In genomic region chr21:44701541-44701940, GRCh38 we compare ENCODE assay signal across 30 cellular contexts. TPM values are rescaled to one million over a fixed set of nuclear protein-coding genes. Genes with fewer than 3 reads are reported as not detected.
DNase-seq lines count a peak whose midpoint lies in the region; ATAC-seq, FAIRE-seq and TF ChIP-seq lines count a peak whose summit lies in the region.
"Had no signal": no experiment of that assay in that cellular context is flagged by ENCODE, and none has a peak within 500 bp of the region (broad histone marks: within the 10 kb centered on the region; RNA-seq: fewer than 3 reads in every experiment).

No MANE protein-coding gene starts in this region.

- POLR2A ChIA-PET in H1 (lab: Charles Lee; ENCODE audit: partially characterized antibody) = interaction anchor here (2.8 kb wide), 1 partner anchor 100 kb away, joined by 7 read pairs; the partner anchor contains the start of gene UBE2G2

- peaks cover 3% of the 10 kb centered on the region; the same call in 1 of the 2 replicates for H3K79me1 ChIP-seq in H1 (ENCODE audit: low read depth, low read length)

- H2BK5ac ChIP-seq in H1 (ENCODE audit: low read depth, low read length) = peak overlapping the region; percentile 81

- peaks cover 8% of the 10 kb centered on the region for H3K23me2 ChIP-seq in H1 (ENCODE audit: low read depth, low read length)

- H3K14ac ChIP-seq in H1 (ENCODE audit: insufficient read length) = peak overlapping the region; percentile 56

- peak overlapping the region; percentile 99 for H3K4ac ChIP-seq in H1 (replicated peaks; ENCODE audit: insufficient read length, low read depth, low read length)

- peak overlapping the region; percentile 41 for H3K27ac Mint-ChIP-seq in activated naive CD8-positive, alpha-beta T cell
- H3K27ac Mint-ChIP-seq in activated naive CD8-positive, alpha-beta T cell treated with anti-CD3 and anti-CD28 coated beads, Interleukin-2, amount 50 U/mL, for 24 hours = no peak overlapping the region
- H3K27ac Mint-ChIP-seq: activated T-helper 1 cell treated with anti-CD3 and anti-CD28 coated beads, Interleukin-12 subunit alpha, Interleukin-12 subunit beta, Interleukin-2, Interleukin-4 antibody, amounts not matched to agents 30 ng/mL and 10 ng/mL and 1 ng/mL, durations not matched to agents 14 hours and 24 hours and 36 hours; T-helper 1 cell treated with Interleukin-12 subunit alpha and Interleukin-12 subunit beta and Interleukin-4 antibody, amounts not matched to agents 30 μg/mL and 1 μg/mL, for 36 hours had no signal

- no peak overlapping the region for H3K56ac ChIP-seq in H1 (replicated peaks; ENCODE audit: insufficient read length, low read depth, low read length)

- no peak overlapping the region for H3K4me3 ChIP-seq in H1 (ENCODE audit: extremely low read depth in 1 of 4, insufficient read depth in 2 of 4, low read depth in 3 of 4, low read length in 4 of 4)
- H3K4me3 ChIP-seq in testis = no peak overlapping the region
- H3K4me3 ChIP-seq in psoas muscle = no peak overlapping the region
- H3K4me3 ChIP-seq: cardiac muscle cell, GM12878, vagina had no signal

- TF ChIP-seq POLR2A in H1 (IDR thresholded peaks at IDR 0.05; ENCODE audit: control extremely low read depth in 1 of 2, low read depth in 2 of 2, low read length in 2 of 2) = no peak
- no peak for TF ChIP-seq POLR2A in testis (IDR thresholded peaks at IDR 0.05)

- H4K20me1 ChIP-seq in H1 (replicated peaks in 1 of 2; ENCODE audit: control insufficient read depth in 1 of 2, insufficient read depth in 2 of 2, low read length in 2 of 2) = peaks cover 0 to 4% of the 10 kb centered on the region in 2 experiments

- H4K8ac ChIP-seq in H1 (ENCODE audit: extremely low read depth, insufficient read depth, low read length) = no peak overlapping the region

- no peak overlapping the region for H3K23ac ChIP-seq in H1 (ENCODE audit: insufficient read length)

- peaks cover 15% of the 10 kb centered on the region for H3K4me1 Mint-ChIP-seq in activated naive CD8-positive, alpha-beta T cell (ENCODE audit: low read depth)
- no peaks in the 10 kb centered on the region for H3K4me1 Mint-ChIP-seq in activated naive CD8-positive, alpha-beta T cell treated with anti-CD3 and anti-CD28 coated beads, Interleukin-2, amount 50 U/mL, for 24 hours

- H2AK5ac ChIP-seq in H1 (ENCODE audit: low read depth, low read length) = peak overlapping the region; percentile 96; the same call in 1 of the 2 replicates

- H2BK20ac ChIP-seq in H1 (ENCODE audit: low read length) = peak overlapping the region; percentile 83; the same call in 1 of the 2 replicates

- H2BK120ac ChIP-seq in H1 (replicated peaks; ENCODE audit: low read depth, low read length) = peak overlapping the region; percentile 72

- peaks cover 0 to 6% (median 4%) of the 10 kb centered on the region in 4 experiments; a peak in 3 of 7 replicates for H3K27me3 ChIP-seq in H1 (replicated peaks in 1 of 4; ENCODE audit: control insufficient read depth in 3 of 4, extremely low read depth in 1 of 4, insufficient read depth in 3 of 4, low read length in 3 of 4)
- H3K27me3 ChIP-seq in testis = no peaks in the 10 kb centered on the region
- peaks cover 5 to 87% (median 41%) of the 10 kb centered on the region in 3 donors for H3K27me3 ChIP-seq in psoas muscle (ENCODE audit: insufficient read depth in 3 of 3, low read length in 2 of 3)

- no peak overlapping the region for H3K27ac ChIP-seq in H1 (ENCODE audit: low read depth, low read length)
- no peak overlapping the region for H3K27ac ChIP-seq in testis
- H3K27ac ChIP-seq in psoas muscle = no peak overlapping the region
- H3K27ac ChIP-seq: cardiac muscle cell, vagina had no signal

- FAIRE-seq in H1 (lab: Jason Lieb, UNC) = no peak
- FAIRE-seq: GM12878, kidney had no signal

- TF ChIP-seq CTCF in H1 (IDR thresholded peaks at IDR 0.05; ENCODE audit: control extremely low read depth in 1 of 3, insufficient read depth in 1 of 3, low read depth in 1 of 3, low read length in 3 of 3) = no peak
- TF ChIP-seq CTCF in testis (IDR thresholded peaks at IDR 0.05) = no peak
- TF ChIP-seq CTCF in psoas muscle (IDR thresholded peaks at IDR 0.05) = no peak

- peaks cover 48% of the 10 kb centered on the region for H3K27me3 Mint-ChIP-seq in activated naive CD8-positive, alpha-beta T cell
- H3K27me3 Mint-ChIP-seq in activated naive CD8-positive, alpha-beta T cell treated with anti-CD3 and anti-CD28 coated beads, Interleukin-2, amount 50 U/mL, for 24 hours = peaks cover 72% of the 10 kb centered on the region

- no peaks in the 10 kb centered on the region for H3K79me2 ChIP-seq in H1 (ENCODE audit: control insufficient read depth in 1 of 2, insufficient read depth in 2 of 2, low read length in 2 of 2)

- CTCF ChIA-PET in H1 (lab: Charles Lee; ENCODE audit: partially characterized antibody) = interaction anchor here (1.1 to 3.6 kb wide), 6 partner anchors 9 to 191 kb away, joined by 3 to 14 read pairs (median 6); partner anchors contain the start of genes KRTAP10-9 and TSPEAR

- H2AFZ ChIP-seq in H1 (ENCODE audit: low read length) = no peak overlapping the region

- DNase-seq in activated naive CD8-positive, alpha-beta T cell treated with anti-CD3 and anti-CD28 coated beads, Interleukin-2, amount 50 U/mL, for 24 hours = no peak
- DNase-seq in NCI-H2171 treated with DMSO at 0.1 percent for 48 hours (lab: John Stamatoyannopoulos, UW) (peak; percentile 90), H1 (ENCODE audit: low read depth in 1 of 2, low spot score in 2 of 2) (peak in 1 of 2 experiments; percentile 48), testis (peak; percentile 5), psoas muscle (no peak)
- DNase-seq in stimulated activated CD4-positive, alpha-beta T cell treated with anti-CD3 and anti-CD28 coated beads, Interleukin-2, amount 100 ng/mL, for 48 hours = no peak
- DNase-seq: activated CD4-positive, alpha-beta T cell treated with anti-CD3 and anti-CD28 coated beads for 4 hours; aorta; dermis blood vessel endothelial cell; GOT3; Karpas-422; kidney; NCI-H1930; occipital lobe; stimulated activated CD4-positive, alpha-beta T cell treated with anti-CD3 and anti-CD28 coated beads, Interleukin-4, amount 100 ng/mL, for 1 hour; stimulated activated naive CD4-positive, alpha-beta T cell had no signal

- H3K4me2 ChIP-seq in H1 (ENCODE audit: insufficient read depth in 1 of 2, low read depth in 2 of 2, low read length in 2 of 2) = 0 out of 4 replicates have a peak overlapping the region, but pooled peaks of 1 of the 2 experiments have one; percentile 4

- H3K36me3 ChIP-seq in H1 (ENCODE audit: control insufficient read depth in 2 of 4, insufficient read depth in 4 of 4, low read length in 3 of 4) (no peaks in the 10 kb centered on the region), testis (ENCODE audit: low read depth, missing control alignments) (no peaks in the 10 kb centered on the region), psoas muscle (ENCODE audit: insufficient read depth in 1 of 2, low read depth in 1 of 2) (no peaks in the 10 kb centered on the region)
- H3K36me3 ChIP-seq: cardiac muscle cell, vagina had no signal

- peak overlapping the region; percentile 95; the same call in 1 of the 2 replicates for H2BK12ac ChIP-seq in H1 (ENCODE audit: low read depth, low read length)

- 79% methylated on average over 12 of the region's 12 CpGs; no CpG with 5 or more reads in 1 of the 2 experiments for WGBS in H1 (ENCODE audit: extremely low coverage in 1 of 2, insufficient coverage in 1 of 2, insufficient read length in 1 of 2, insufficient replicate concordance in 2 of 2, low coverage in 1 of 2, low lambda C conversion rate in 2 of 2, missing lambda C conversion rate in 1 of 2), 2 experiments
- WGBS in testis, 2 donors = 36 to 73% methylated on average over 11 to 12 of the region's 12 CpGs
- WGBS in psoas muscle, 3 donors = 11 to 16% (median 14%) methylated on average over 11 to 12 of the region's 12 CpGs

- H3K36me3 Mint-ChIP-seq in activated naive CD8-positive, alpha-beta T cell = no peaks in the 10 kb centered on the region
- peaks cover 7% of the 10 kb centered on the region for H3K36me3 Mint-ChIP-seq in activated naive CD8-positive, alpha-beta T cell treated with anti-CD3 and anti-CD28 coated beads, Interleukin-2, amount 50 U/mL, for 24 hours (ENCODE audit: low read depth)

- no peak for TF ChIP-seq RAD21 in H1 (IDR thresholded peaks at IDR 0.05 in 1 of 2, conservative IDR thresholded peaks at IDR 0.05 in 1 of 2; ENCODE audit: low read depth in 2 of 2, low read length in 2 of 2)

- H3K9me3 ChIP-seq in H1 (ENCODE audit: insufficient read depth in 2 of 2, low read depth in 1 of 2, low read length in 1 of 2) = no peaks in the 10 kb centered on the region
- no peaks in the 10 kb centered on the region for H3K9me3 ChIP-seq in testis
- no peaks in the 10 kb centered on the region for H3K9me3 ChIP-seq in psoas muscle
- H3K9me3 ChIP-seq: vagina had no signal

- no peak for ATAC-seq in activated naive CD8-positive, alpha-beta T cell treated with anti-CD3 and anti-CD28 coated beads, Interleukin-2, amount 50 U/mL, for 24 hours
- no peak for ATAC-seq in psoas muscle
- ATAC-seq: GM12878 had no signal

- intact Hi-C loops in testis (cut with DNase I; ENCODE audit: low total_unique reads) (no loop called here), psoas muscle (cut with DNase I) (no loop called here)

- H4K91ac ChIP-seq in H1 (replicated peaks; ENCODE audit: insufficient read length, low read length) = peak overlapping the region; percentile 96

- H4K5ac ChIP-seq in H1 (ENCODE audit: insufficient read length, low read depth, low read length) = no peak overlapping the region

- no peaks in the 10 kb centered on the region for H3K9me3 Mint-ChIP-seq in activated naive CD8-positive, alpha-beta T cell (ENCODE audit: low read depth)
- H3K9me3 Mint-ChIP-seq in activated naive CD8-positive, alpha-beta T cell treated with anti-CD3 and anti-CD28 coated beads, Interleukin-2, amount 50 U/mL, for 24 hours = peaks cover 10% of the 10 kb centered on the region
- H3K9me3 Mint-ChIP-seq: activated naive CD4-positive, alpha-beta T cell treated with anti-CD3 and anti-CD28 coated beads, Interleukin-2, amount 50 U/mL, for 24 hours had no signal

- H3K4me1 ChIP-seq in H1 (replicated peaks in 1 of 4; ENCODE audit: control insufficient read depth in 3 of 4, insufficient read depth in 4 of 4, low read length in 3 of 4) (peaks cover 3 to 57% (median 48%) of the 10 kb centered on the region in 4 experiments), testis (no peaks in the 10 kb centered on the region), psoas muscle (no peaks in the 10 kb centered on the region)
- H3K4me1 ChIP-seq: vagina had no signal

- TF ChIP-seq EP300 in H1 (IDR thresholded peaks at IDR 0.05; ENCODE audit: borderline replicate concordance in 1 of 2, low read depth in 2 of 2, low read length in 2 of 2) = no peak

- H3K18ac ChIP-seq in H1 (ENCODE audit: extremely low read depth, low read length) = peak overlapping the region; percentile 89

- H3K4me3 Mint-ChIP-seq in activated naive CD8-positive, alpha-beta T cell = no peak overlapping the region
- no peak overlapping the region for H3K4me3 Mint-ChIP-seq in activated naive CD8-positive, alpha-beta T cell treated with anti-CD3 and anti-CD28 coated beads, Interleukin-2, amount 50 U/mL, for 24 hours
- H3K4me3 Mint-ChIP-seq: activated naive CD4-positive, alpha-beta T cell treated with anti-CD3 and anti-CD28 coated beads, Interleukin-2, amount 50 U/mL, for 24 hours; activated T-helper 1 cell treated with anti-CD3 and anti-CD28 coated beads, Interleukin-12 subunit alpha, Interleukin-12 subunit beta, Interleukin-2, Interleukin-4 antibody, amounts not matched to agents 30 ng/mL and 10 ng/mL and 1 ng/mL, durations not matched to agents 14 hours and 24 hours and 36 hours; T-helper 1 cell treated with Interleukin-12 subunit alpha and Interleukin-12 subunit beta and Interleukin-4 antibody, amounts not matched to agents 30 μg/mL and 1 μg/mL, for 36 hours had no signal

- H2BK15ac ChIP-seq in H1 (ENCODE audit: low read length) = peak overlapping the region; percentile 92; the same call in 1 of the 2 replicates

- no peak overlapping the region for H3K9ac ChIP-seq in H1 (replicated peaks in 1 of 4; ENCODE audit: extremely low read depth in 1 of 4, low read depth in 3 of 4, low read length in 3 of 4)

RNA-seq across cellular contexts. Expression of gene KRTAP10-12, which starts 4.6 kb away (rescaled TPM):
- not detected in 2 replicates for total RNA-seq in H1 (2021; fragmentation: NEBNext Ultra II Directional; extraction: Animal tissue kit (Norgen Biotek cat#: 25700))
- polyA plus RNA-seq in H1 (2011; rRNA removed) = not detected in 2 replicates
- not detected for polyA plus RNA-seq in H1 (2011; cell fraction: cytosol; rRNA removed)
- polyA plus RNA-seq in H1 (2011; cell fraction: nucleus; rRNA removed) = not detected
- 0.20 to 0.44 TPM in 2 of 4 replicates, not detected in the others for polyA plus RNA-seq in H1 (2012, experiment 1 of 2)
- polyA plus RNA-seq in H1 (2012, experiment 2 of 2) = not detected
- not detected for polyA plus RNA-seq in H1 (2013, experiment 1 of 2)
- polyA plus RNA-seq in H1 (2013, experiment 2 of 2) = not detected
- not detected in 2 replicates for polyA minus RNA-seq in H1 (2011; rRNA and poly(A)+ RNA removed)
- not detected for polyA minus RNA-seq in H1 (2011; cell fraction: cytosol; rRNA and poly(A)+ RNA removed)
- polyA minus RNA-seq in H1 (2011; cell fraction: nucleus; rRNA and poly(A)+ RNA removed) = not detected
- not detected for total RNA-seq in testis
- polyA plus RNA-seq in testis (ENCODE audit: insufficient read depth, low read depth, low replicate concordance) = not detected
- total RNA-seq in psoas muscle = not detected
- polyA plus RNA-seq in psoas muscle = not detected
- total RNA-seq: activated T-helper 1 cell treated with anti-CD3 and anti-CD28 coated beads, Interleukin-12 subunit alpha, Interleukin-12 subunit beta, Interleukin-2, Interleukin-4 antibody, amounts not matched to agents 30 ng/mL and 10 ng/mL and 1 ng/mL, durations not matched to agents 14 hours and 24 hours and 36 hours; aorta; cardiac muscle cell; Daoy; dermis blood vessel endothelial cell; fibroblast of lung; GM12878; kidney; lung microvascular endothelial cell; occipital lobe; renal cortical epithelial cell; RPMI7951; SK-MEL-5; temporal lobe; vagina had no signal
- polyA plus RNA-seq: aorta, cardiac muscle cell, fibroblast of lung, GM12878 had no signal

RNA-seq across cellular contexts. Expression of gene TSPEAR, which starts 9.8 kb away (rescaled TPM):
- total RNA-seq in H1 (2021; fragmentation: NEBNext Ultra II Directional; extraction: Animal tissue kit (Norgen Biotek cat#: 25700)) = 0.58 and 1.1 TPM in 2 replicates
- 0.89 and 1.5 TPM in 2 replicates for polyA plus RNA-seq in H1 (2011; rRNA removed)
- polyA plus RNA-seq in H1 (2011; cell fraction: cytosol; rRNA removed) = 1.3 TPM
- polyA plus RNA-seq in H1 (2011; cell fraction: nucleus; rRNA removed) = 5.0 TPM
- 1.3 to 2.9 TPM (median 2.1 TPM) in 4 replicates for polyA plus RNA-seq in H1 (2012, experiment 1 of 2)
- polyA plus RNA-seq in H1 (2012, experiment 2 of 2) = 0.75 TPM
- 0.14 TPM for polyA plus RNA-seq in H1 (2013, experiment 1 of 2)
- polyA plus RNA-seq in H1 (2013, experiment 2 of 2) = 0.11 TPM
- 1.4 and 2.0 TPM in 2 replicates for polyA minus RNA-seq in H1 (2011; rRNA and poly(A)+ RNA removed)
- polyA minus RNA-seq in H1 (2011; cell fraction: cytosol; rRNA and poly(A)+ RNA removed) = 1.2 TPM
- 3.9 TPM for polyA minus RNA-seq in H1 (2011; cell fraction: nucleus; rRNA and poly(A)+ RNA removed)
- under 1 TPM; 0.55 to 0.62 TPM for total RNA-seq in testis
- polyA plus RNA-seq in testis (ENCODE audit: insufficient read depth, low read depth, low replicate concordance) = 0.53 TPM
- total RNA-seq in psoas muscle = not detected
- not detected for polyA plus RNA-seq in psoas muscle
- total RNA-seq: activated T-helper 1 cell treated with anti-CD3 and anti-CD28 coated beads, Interleukin-12 subunit alpha, Interleukin-12 subunit beta, Interleukin-2, Interleukin-4 antibody, amounts not matched to agents 30 ng/mL and 10 ng/mL and 1 ng/mL, durations not matched to agents 14 hours and 24 hours and 36 hours; aorta; Daoy; fibroblast of lung; GM12878; occipital lobe; renal cortical epithelial cell; RPMI7951; SK-MEL-5; temporal lobe; vagina had no signal
- polyA plus RNA-seq: aorta, fibroblast of lung, GM12878 had no signal

RNA-seq across cellular contexts. Expression of gene KRTAP12-1, which starts 19.6 kb away (rescaled TPM):
- total RNA-seq in H1 (2021; fragmentation: NEBNext Ultra II Directional; extraction: Animal tissue kit (Norgen Biotek cat#: 25700)) = 0.73 TPM in 1 of 2 replicates, not detected in the other
- polyA plus RNA-seq in H1 (2011; rRNA removed) = 0.17 and 0.50 TPM in 2 replicates
- not detected for polyA plus RNA-seq in H1 (2011; cell fraction: cytosol; rRNA removed)
- 0.76 TPM for polyA plus RNA-seq in H1 (2011; cell fraction: nucleus; rRNA removed)
- polyA plus RNA-seq in H1 (2012, experiment 1 of 2) = 0.49 TPM in 1 of 4 replicates, not detected in the others
- polyA plus RNA-seq in H1 (2012, experiment 2 of 2) = not detected
- 0.14 TPM for polyA plus RNA-seq in H1 (2013, experiment 1 of 2)
- not detected for polyA plus RNA-seq in H1 (2013, experiment 2 of 2)
- 2.6 and 2.8 TPM in 2 replicates for polyA minus RNA-seq in H1 (2011; rRNA and poly(A)+ RNA removed)
- not detected for polyA minus RNA-seq in H1 (2011; cell fraction: cytosol; rRNA and poly(A)+ RNA removed)
- 5.4 TPM for polyA minus RNA-seq in H1 (2011; cell fraction: nucleus; rRNA and poly(A)+ RNA removed)
- not detected for total RNA-seq in testis
- not detected for polyA plus RNA-seq in testis (ENCODE audit: insufficient read depth, low read depth, low replicate concordance)
- not detected for total RNA-seq in psoas muscle
- not detected for polyA plus RNA-seq in psoas muscle
- total RNA-seq: activated T-helper 1 cell treated with anti-CD3 and anti-CD28 coated beads, Interleukin-12 subunit alpha, Interleukin-12 subunit beta, Interleukin-2, Interleukin-4 antibody, amounts not matched to agents 30 ng/mL and 10 ng/mL and 1 ng/mL, durations not matched to agents 14 hours and 24 hours and 36 hours; aorta; cardiac muscle cell; Daoy; dermis blood vessel endothelial cell; fibroblast of lung; GM12878; kidney; lung microvascular endothelial cell; occipital lobe; renal cortical epithelial cell; RPMI7951; SK-MEL-5; temporal lobe; vagina had no signal
- polyA plus RNA-seq: aorta, cardiac muscle cell, fibroblast of lung, GM12878 had no signal

RNA-seq across cellular contexts. Expression of gene KRTAP12-2, which starts 34.8 kb away (rescaled TPM):
- total RNA-seq in H1 (2021; fragmentation: NEBNext Ultra II Directional; extraction: Animal tissue kit (Norgen Biotek cat#: 25700)) = not detected in 2 replicates
- polyA plus RNA-seq in H1 (2011; rRNA removed) (0.46 and 0.50 TPM in 2 replicates), testis (ENCODE audit: insufficient read depth, low read depth, low replicate concordance) (not detected), psoas muscle (not detected)
- polyA plus RNA-seq in H1 (2011; cell fraction: cytosol; rRNA removed) = 0.13 TPM
- 1.3 TPM for polyA plus RNA-seq in H1 (2011; cell fraction: nucleus; rRNA removed)
- not detected in 4 replicates for polyA plus RNA-seq in H1 (2012, experiment 1 of 2)
- polyA plus RNA-seq in H1 (2012, experiment 2 of 2) = not detected
- polyA plus RNA-seq in H1 (2013, experiment 1 of 2) = not detected
- not detected for polyA plus RNA-seq in H1 (2013, experiment 2 of 2)
- polyA minus RNA-seq in H1 (2011; rRNA and poly(A)+ RNA removed) = 2.9 and 4.0 TPM in 2 replicates
- 1.7 TPM for polyA minus RNA-seq in H1 (2011; cell fraction: cytosol; rRNA and poly(A)+ RNA removed)
- polyA minus RNA-seq in H1 (2011; cell fraction: nucleus; rRNA and poly(A)+ RNA removed) = 14.5 TPM
- total RNA-seq in testis (under 1 TPM in 1 of 2 donors, not detected in 1; 0.79 TPM), psoas muscle (not detected)
- total RNA-seq: activated T-helper 1 cell treated with anti-CD3 and anti-CD28 coated beads, Interleukin-12 subunit alpha, Interleukin-12 subunit beta, Interleukin-2, Interleukin-4 antibody, amounts not matched to agents 30 ng/mL and 10 ng/mL and 1 ng/mL, durations not matched to agents 14 hours and 24 hours and 36 hours; aorta; cardiac muscle cell; Daoy; dermis blood vessel endothelial cell; fibroblast of lung; GM12878; kidney; lung microvascular endothelial cell; occipital lobe; renal cortical epithelial cell; RPMI7951; SK-MEL-5; temporal lobe; vagina had no signal
- polyA plus RNA-seq: aorta, cardiac muscle cell, fibroblast of lung, GM12878 had no signal

RNA-seq across cellular contexts. Expression of gene KRTAP12-3, which starts 43.8 kb away (rescaled TPM):
- not detected in 2 replicates for total RNA-seq in H1 (2021; fragmentation: NEBNext Ultra II Directional; extraction: Animal tissue kit (Norgen Biotek cat#: 25700))
- polyA plus RNA-seq in H1 (2011; rRNA removed) = not detected in 2 replicates
- polyA plus RNA-seq in H1 (2011; cell fraction: cytosol; rRNA removed) = not detected
- polyA plus RNA-seq in H1 (2011; cell fraction: nucleus; rRNA removed) = not detected
- polyA plus RNA-seq in H1 (2012, experiment 1 of 2) = not detected in 4 replicates
- polyA plus RNA-seq in H1 (2012, experiment 2 of 2) = not detected
- not detected for polyA plus RNA-seq in H1 (2013, experiment 1 of 2)
- polyA plus RNA-seq in H1 (2013, experiment 2 of 2) = not detected
- not detected in 2 replicates for polyA minus RNA-seq in H1 (2011; rRNA and poly(A)+ RNA removed)
- not detected for polyA minus RNA-seq in H1 (2011; cell fraction: cytosol; rRNA and poly(A)+ RNA removed)
- not detected for polyA minus RNA-seq in H1 (2011; cell fraction: nucleus; rRNA and poly(A)+ RNA removed)
- total RNA-seq in testis = not detected
- not detected for polyA plus RNA-seq in testis (ENCODE audit: insufficient read depth, low read depth, low replicate concordance)
- not detected for total RNA-seq in psoas muscle
- polyA plus RNA-seq in psoas muscle = not detected
- total RNA-seq: activated T-helper 1 cell treated with anti-CD3 and anti-CD28 coated beads, Interleukin-12 subunit alpha, Interleukin-12 subunit beta, Interleukin-2, Interleukin-4 antibody, amounts not matched to agents 30 ng/mL and 10 ng/mL and 1 ng/mL, durations not matched to agents 14 hours and 24 hours and 36 hours; aorta; cardiac muscle cell; Daoy; dermis blood vessel endothelial cell; fibroblast of lung; GM12878; kidney; lung microvascular endothelial cell; occipital lobe; renal cortical epithelial cell; RPMI7951; SK-MEL-5; temporal lobe; vagina had no signal
- polyA plus RNA-seq: aorta, cardiac muscle cell, fibroblast of lung, GM12878 had no signal

Comparison
In these comparisons a context has a peak if more than half of its experiments do, and no peak if none do; other contexts are left out.
1. DNase-seq: peak in NCI-H2171 treated with DMSO at 0.1 percent for 48 hours (single experiment) and testis (single experiment); none in activated naive CD8-positive, alpha-beta T cell treated with anti-CD3 and anti-CD28 coated beads, Interleukin-2, amount 50 U/mL, for 24 hours (single experiment), stimulated activated CD4-positive, alpha-beta T cell treated with anti-CD3 and anti-CD28 coated beads, Interleukin-2, amount 100 ng/mL, for 48 hours (0 of 2) and psoas muscle (0 of 2).